Comparison of ENCODE assay signal across 19 cellular contexts in the genomic region with DNA sequence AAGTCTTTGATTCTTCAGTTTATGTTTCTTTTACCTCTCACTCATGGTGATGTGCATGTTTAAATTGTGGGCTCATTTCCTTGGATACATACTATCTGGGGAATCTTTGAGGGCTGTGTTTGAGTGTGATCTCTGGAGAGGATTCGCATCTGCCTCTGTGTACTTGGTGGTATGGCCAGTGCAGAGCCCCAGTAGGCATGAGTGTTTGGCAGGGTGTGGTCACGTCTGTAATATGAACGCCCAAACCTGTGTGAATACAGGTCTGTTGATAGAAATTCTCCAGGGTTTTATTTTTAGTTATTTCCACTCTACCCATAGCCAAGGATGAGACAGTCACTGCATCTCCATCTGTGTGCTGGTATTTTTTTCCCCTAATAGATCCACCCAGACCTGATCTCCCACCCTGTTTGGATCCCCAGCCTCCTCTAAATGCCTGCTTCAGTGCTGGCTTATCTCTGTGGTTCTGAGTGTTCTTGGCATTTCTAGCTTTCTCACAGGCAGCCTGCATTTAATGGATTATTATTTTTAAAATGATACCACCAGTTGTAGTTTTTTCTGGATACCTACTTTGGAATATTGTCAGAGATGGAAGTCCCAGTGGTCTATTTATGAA. TPM values are rescaled to one million over a fixed set of nuclear protein-coding genes. Genes with fewer than 3 reads are reported as not detected.
A peak's percentile ranks its signal among the peaks of the same experiment; 100 is the strongest.
DNase-seq lines count a peak whose midpoint lies in the region; ATAC-seq and TF ChIP-seq lines count a peak whose summit lies in the region.
"Had no signal": no experiment of that assay in that cellular context is flagged by ENCODE, and none has a peak within 500 bp of the region (broad histone marks: within the 10 kb centered on the region; RNA-seq: fewer than 3 reads in every experiment).

No MANE protein-coding gene starts in this region.

- intact Hi-C loops in MCF 10A (cut with micrococcal nuclease) (no loop called here), mammary epithelial cell (cut with micrococcal nuclease) (no loop called here), left ventricle myocardium superior (cut with micrococcal nuclease) (no loop called here), upper lobe of right lung (cut with DNase I) (no loop called here)

- TF ChIP-seq CTCF in MCF 10A (IDR thresholded peaks at IDR 0.05; ENCODE audit: unreplicated experiment) (no peak), mammary epithelial cell (conservative IDR thresholded peaks at IDR 0.05 in 1 of 2, IDR thresholded peaks at IDR 0.05 in 1 of 2; ENCODE audit: extremely low read depth in 1 of 2, insufficient read depth in 1 of 2, low read depth in 1 of 2, low read length in 2 of 2) (no peak), foreskin keratinocyte (conservative IDR thresholded peaks at IDR 0.05) (no peak), upper lobe of right lung (IDR thresholded peaks at IDR 0.05) (no peak)

- no peaks in the 10 kb centered on the region for H4K20me1 ChIP-seq in mammary epithelial cell (ENCODE audit: insufficient read depth, low read length)

- H3K4me3 Mint-ChIP-seq in MCF 10A (ENCODE audit: unreplicated experiment), result no peak overlapping the region
- H3K4me3 Mint-ChIP-seq: CD14-positive monocyte had no signal

- H3K36me3 Mint-ChIP-seq in MCF 10A (ENCODE audit: insufficient read depth, unreplicated experiment), result peaks cover 6% of the 10 kb centered on the region

- H3K27me3 Mint-ChIP-seq in MCF 10A (ENCODE audit: insufficient read depth, unreplicated experiment), result no peaks in the 10 kb centered on the region

- in situ Hi-C loops in mammary epithelial cell (cut with MboI; ENCODE audit: low sequenced_read_pairs in 2 of 2), result loop anchor here in 1 of 2 donors (10.0 to 25.0 kb wide), 2 partner anchors 63 to 624 kb away; no protein-coding TSS in a partner anchor

- H3K9me3 ChIP-seq in mammary epithelial cell (replicated peaks; ENCODE audit: insufficient read depth, low read length) (no peaks in the 10 kb centered on the region), upper lobe of right lung (no peaks in the 10 kb centered on the region)
- H3K9me3 ChIP-seq: SJCRH30 had no signal

- POLR2A ChIA-PET in MCF 10A (lab: Yijun Ruan, JAX), result no interaction called here

- H3K27me3 ChIP-seq in mammary epithelial cell (ENCODE audit: insufficient read depth, low read length), result no peaks in the 10 kb centered on the region
- no peaks in the 10 kb centered on the region for H3K27me3 ChIP-seq in foreskin keratinocyte
- no peaks in the 10 kb centered on the region for H3K27me3 ChIP-seq in upper lobe of right lung
- H3K27me3 ChIP-seq: SJCRH30 had no signal

- no peak overlapping the region for H3K9ac ChIP-seq in mammary epithelial cell (ENCODE audit: insufficient read depth, low read length)

- dilution Hi-C loops in mammary epithelial cell (cut with HindIII; ENCODE audit: low sequenced_read_pairs), result no loop called here

- BruUV-seq in MCF 10A (replicated peaks; lab: Mats Ljungman, UMichigan) (no TSS peak), mammary epithelial cell (replicated peaks; lab: Mats Ljungman, UMichigan) (no TSS peak)

- no peaks in the 10 kb centered on the region for H3K9me3 Mint-ChIP-seq in MCF 10A (ENCODE audit: unreplicated experiment)
- H3K9me3 Mint-ChIP-seq: CD14-positive monocyte had no signal

- H2AFZ ChIP-seq in mammary epithelial cell (ENCODE audit: low read depth, low read length), result no peak overlapping the region
- H2AFZ ChIP-seq: PC-9 had no signal

- CTCF ChIA-PET in MCF 10A (lab: Yijun Ruan, JAX) (interaction anchor here (1.0 to 1.8 kb wide), 4 partner anchors 12 to 184 kb away, joined by 3 to 9 read pairs (median 3); no protein-coding TSS in a partner anchor), mammary epithelial cell (lab: Charles Lee; ENCODE audit: low non-redundant PET) (no interaction called here)

- ATAC-seq in foreskin keratinocyte (peak; percentile 13), left ventricle myocardium superior (peak; percentile 50), upper lobe of right lung (peak; percentile 49), HG03378 (IDR thresholded peaks at IDR 0.05; ENCODE audit: unreplicated experiment) (no peak), GM21717 (IDR thresholded peaks at IDR 0.05; ENCODE audit: unreplicated experiment) (no peak)

- no peak overlapping the region for H3K4me3 ChIP-seq in mammary epithelial cell (replicated peaks in 1 of 3; ENCODE audit: insufficient read depth in 1 of 3, low read depth in 2 of 3, low read length in 3 of 3)
- no peak overlapping the region for H3K4me3 ChIP-seq in upper lobe of right lung
- H3K4me3 ChIP-seq: PC-9, SJCRH30 had no signal

- DNase-seq in MCF 10A (ENCODE audit: unreplicated experiment) (no peak), mammary epithelial cell (no peak), foreskin keratinocyte (no peak), left ventricle myocardium superior (no peak), upper lobe of right lung (no peak)
- no peak for DNase-seq in activated naive CD4-positive, alpha-beta T cell treated with anti-CD3 and anti-CD28 coated beads, Interleukin-2, amount 50 U/mL, for 16 hours
- DNase-seq: 8988T, GDM1, GOT3, NCI-H1417 treated with DMSO at 0.1 percent for 48 hours, NCI-H187 treated with DMSO at 0.1 percent for 48 hours, NCI-H226, NCI-H524, PC-9, SJCRH30 had no signal

- H3K4me1 ChIP-seq in mammary epithelial cell (ENCODE audit: insufficient read depth, low read length), result no peaks in the 10 kb centered on the region
- H3K4me1 ChIP-seq in foreskin keratinocyte, result no peaks in the 10 kb centered on the region
- peaks cover 16% of the 10 kb centered on the region for H3K4me1 ChIP-seq in upper lobe of right lung
- H3K4me1 ChIP-seq: SJCRH30 had no signal

- H3K27ac Mint-ChIP-seq in MCF 10A (ENCODE audit: low read depth, unreplicated experiment), result peak overlapping the region; percentile 40

- WGBS in mammary epithelial cell (ENCODE audit: low coverage, missing lambda C conversion rate), result 100% methylated on average over 3 of the region's 3 CpGs

- H3K79me2 ChIP-seq in mammary epithelial cell (ENCODE audit: insufficient read depth, low read length), result peaks cover 71% of the 10 kb centered on the region

- H3K27ac ChIP-seq in mammary epithelial cell (ENCODE audit: insufficient read depth, low read depth, low read length) (no peak overlapping the region), foreskin keratinocyte (no peak overlapping the region), upper lobe of right lung (no peak overlapping the region)
- H3K27ac ChIP-seq: PC-9, RWPE1, SJCRH30 had no signal

- peaks cover 12% of the 10 kb centered on the region for H3K4me1 Mint-ChIP-seq in MCF 10A (ENCODE audit: insufficient read depth, unreplicated experiment)
- H3K4me1 Mint-ChIP-seq: CD14-positive monocyte had no signal

- no peak overlapping the region for H3K4me2 ChIP-seq in mammary epithelial cell (ENCODE audit: insufficient read depth, low read depth, low read length)
- H3K4me2 ChIP-seq: PC-9 had no signal

- H3K36me3 ChIP-seq in mammary epithelial cell (ENCODE audit: insufficient read depth, low read length), result peaks cover 5% of the 10 kb centered on the region
- H3K36me3 ChIP-seq in upper lobe of right lung, result peaks cover 4% of the 10 kb centered on the region
- H3K36me3 ChIP-seq: SJCRH30 had no signal

RNA-seq across cellular contexts. Expression of gene TJP2, which starts 37.5 kb away (rescaled TPM):
- total RNA-seq in MCF 10A (2022) (47.2 and 52.2 TPM in 2 replicates), mammary epithelial cell (100 to 1,000 TPM in 1 of 2 donors, 10 to 100 TPM in 1; 27.7 to 109 TPM), foreskin keratinocyte (126 and 140 TPM in 2 replicates), left ventricle myocardium superior (123 TPM), upper lobe of right lung (131 TPM)
- polyA plus RNA-seq in mammary epithelial cell (48.8 TPM), foreskin keratinocyte (57.9 and 59.8 TPM in 2 replicates)
- polyA minus RNA-seq in mammary epithelial cell, result 103 TPM

Comparison
In these comparisons a context has a peak if more than half of its experiments do, and no peak if none do; other contexts are left out.
1. ATAC-seq: peak in foreskin keratinocyte (single experiment), left ventricle myocardium superior (single experiment) and upper lobe of right lung (single experiment); none in HG03378 (single experiment) and GM21717 (single experiment).